Comparison of ENCODE assay signal across 13 cellular contexts in genomic region chr2:159933727-159934049, GRCh38. TPM values are rescaled to one million over a fixed set of nuclear protein-coding genes. Genes with fewer than 3 reads are reported as not detected.
DNase-seq lines count a peak whose midpoint lies in the region; ATAC-seq and TF ChIP-seq lines count a peak whose summit lies in the region.
"Had no signal": no experiment of that assay in that cellular context is flagged by ENCODE, and none has a peak within 500 bp of the region (broad histone marks: within the 10 kb centered on the region; RNA-seq: fewer than 3 reads in every experiment).

No MANE protein-coding gene starts in this region.

- H4K20me1 ChIP-seq in SU-DHL-6 (ENCODE audit: low read depth, low read length) = no peaks in the 10 kb centered on the region
- H4K20me1 ChIP-seq in PC-3 (ENCODE audit: low read length) = no peaks in the 10 kb centered on the region

- DNase-seq in CD14-positive monocyte (ENCODE audit: low spot score) (peak; percentile 54), NCI-H2196 (lab: John Stamatoyannopoulos, UW; ENCODE audit: unreplicated experiment) (no peak), erythroblast (lab: John Stamatoyannopoulos, UW) (no peak), NCI-H345 (lab: John Stamatoyannopoulos, UW) (no peak), PC-3 (no peak)

- H3K9ac ChIP-seq in SU-DHL-6 (ENCODE audit: low read length) = no peak overlapping the region
- H3K9ac ChIP-seq in PC-3 (ENCODE audit: low read length) = no peak overlapping the region

- H3K4me3 ChIP-seq in SU-DHL-6 (ENCODE audit: insufficient read depth, low read length, poor library complexity, severe bottlenecking) = no peak overlapping the region
- H3K4me3 ChIP-seq in PC-3 (ENCODE audit: low read length) = no peak overlapping the region
- H3K4me3 ChIP-seq: adrenal gland, SK-N-MC, skin epidermis, upper lobe of left lung had no signal

- H3K79me2 ChIP-seq in SU-DHL-6 (ENCODE audit: insufficient read depth, low read length) (no peaks in the 10 kb centered on the region), PC-3 (ENCODE audit: low read length) (no peaks in the 10 kb centered on the region)

- no peaks in the 10 kb centered on the region for H3K9me2 ChIP-seq in SU-DHL-6 (replicated peaks; ENCODE audit: insufficient read depth, low read length)
- H3K9me2 ChIP-seq in PC-3 (replicated peaks; ENCODE audit: low read length) = no peaks in the 10 kb centered on the region

- H2AFZ ChIP-seq in SU-DHL-6 (ENCODE audit: low read depth, low read length, severe bottlenecking) = no peak overlapping the region
- H2AFZ ChIP-seq in PC-3 (ENCODE audit: low read length) = no peak overlapping the region

- peaks cover 31% of the 10 kb centered on the region for H3K4me1 Mint-ChIP-seq in CD14-positive monocyte

- peak overlapping the region in 1 of 2 donors; percentile 46 for H3K4me3 Mint-ChIP-seq in CD14-positive monocyte

- intact Hi-C loops in CD14-positive monocyte (cut with micrococcal nuclease) (no loop called here), PC-3 (cut with micrococcal nuclease) (no loop called here)

- BruUV-seq in PC-3 (replicated peaks; lab: Mats Ljungman, UMichigan) = no TSS peak

- TF ChIP-seq CTCF in CD14-positive monocyte (IDR thresholded peaks at IDR 0.05) (no peak), SU-DHL-6 (IDR thresholded peaks at IDR 0.05; ENCODE audit: insufficient read depth, low read length, poor library complexity, severe bottlenecking) (no peak), PC-3 (conservative IDR thresholded peaks at IDR 0.05; ENCODE audit: low read depth, low read length) (no peak)

- POLR2A ChIA-PET in PC-3 (lab: Charles Lee; ENCODE audit: unreplicated experiment) = no interaction called here

- H3K4me2 ChIP-seq in SU-DHL-6 (ENCODE audit: low read depth, low read length, poor library complexity, severe bottlenecking) (peak overlapping the region; percentile 37), PC-3 (ENCODE audit: low read length) (no peak overlapping the region)

- H3K27ac ChIP-seq in SU-DHL-6 (ENCODE audit: low read depth, low read length) = no peak overlapping the region
- no peak overlapping the region for H3K27ac ChIP-seq in PC-3 (ENCODE audit: low read length)
- H3K27ac ChIP-seq: adrenal gland, C4-2B, SK-N-MC, skin epidermis, upper lobe of left lung had no signal

- ATAC-seq in GM19455 (IDR thresholded peaks at IDR 0.05; ENCODE audit: unreplicated experiment) (peak; percentile 86), HG03108 (IDR thresholded peaks at IDR 0.05; ENCODE audit: unreplicated experiment) (peak; percentile 92), PC-3 (no peak)

- no peaks in the 10 kb centered on the region for H3K4me1 ChIP-seq in PC-3 (ENCODE audit: insufficient read depth, low read length)
- H3K4me1 ChIP-seq: adrenal gland had no signal

- H3K36me3 ChIP-seq in SU-DHL-6 (ENCODE audit: low read length) = no peaks in the 10 kb centered on the region
- no peaks in the 10 kb centered on the region for H3K36me3 ChIP-seq in PC-3 (ENCODE audit: low read depth, low read length)
- H3K36me3 ChIP-seq: adrenal gland, upper lobe of left lung had no signal

- H3K9me3 ChIP-seq in SU-DHL-6 (ENCODE audit: insufficient read depth, low read length) (no peaks in the 10 kb centered on the region), PC-3 (ENCODE audit: low read length) (no peaks in the 10 kb centered on the region)
- H3K9me3 ChIP-seq: adrenal gland, upper lobe of left lung had no signal

- H3K27ac Mint-ChIP-seq in CD14-positive monocyte = peak overlapping the region; percentile 82 to 89 (median 87)

- peaks cover 6 to 12% (median 9%) of the 10 kb centered on the region in 7 donors for H3K9me3 Mint-ChIP-seq in CD14-positive monocyte

- H3F3A ChIP-seq in SU-DHL-6 (ENCODE audit: insufficient read depth) = no peaks in the 10 kb centered on the region
- H3F3A ChIP-seq in PC-3 (ENCODE audit: low read length, unreplicated experiment) = no peaks in the 10 kb centered on the region

- no peaks in the 10 kb centered on the region for H3K27me3 Mint-ChIP-seq in CD14-positive monocyte (ENCODE audit: low read depth in 3 of 3)

- H3K27me3 ChIP-seq in SU-DHL-6 (ENCODE audit: low read length) (no peaks in the 10 kb centered on the region), PC-3 (ENCODE audit: low read length) (no peaks in the 10 kb centered on the region)
- H3K27me3 ChIP-seq: adrenal gland, upper lobe of left lung had no signal

- CTCF ChIA-PET in PC-3 (lab: Charles Lee) = no interaction called here

- no peak for TF ChIP-seq POLR2A in erythroblast (IDR thresholded peaks at IDR 0.05; ENCODE audit: low read length)

- H3K36me3 Mint-ChIP-seq in CD14-positive monocyte = peaks cover 0 to 4% of the 10 kb centered on the region in 2 donors

RNA-seq across cellular contexts. Expression of gene LY75, which starts 29.1 kb away (rescaled TPM):
- polyA plus RNA-seq in CD14-positive monocyte = 10 to 100 TPM in 1 of 2 donors, 1 to 10 TPM in 1; 8.2 to 15.4 TPM
- total RNA-seq in PC-3 (2014; rRNA removed) = not detected in 2 replicates
